In genomic region chr16:636206-637080, GRCh38 we compare ENCODE assay signal across 8 cellular contexts. TPM values are rescaled to one million over a fixed set of nuclear protein-coding genes. Genes with fewer than 3 reads are reported as not detected.
DNase-seq lines count a peak whose midpoint lies in the region; ATAC-seq and TF ChIP-seq lines count a peak whose summit lies in the region.

Gene METTL26 (minus strand): TSS chr16:636305. CDS start chr16:636290, 15 bp downstream.

- H3K4me3 ChIP-seq in coronary artery: peak within 1 kb of the TSS; percentile 82

- no peaks in the 10 kb centered on the region for H3K9me3 Mint-ChIP-seq in activated CD4-positive, alpha-beta T cell treated with anti-CD3 and anti-CD28 coated beads, Interleukin-2, amount 10 ng/mL, durations not matched to agents 7 days and 5 days

- CTCF ChIA-PET in activated CD4-positive, alpha-beta T cell treated with anti-CD3 and anti-CD28 coated beads, Interleukin-2, amount 10 ng/mL, durations not matched to agents 7 days and 5 days (lab: Charles Lee): interaction anchor here (0.9 to 1.7 kb wide), 8 partner anchors 10 to 105 kb away, joined by 3 to 7 read pairs (median 4); partner anchors contain the start of genes CIAO3, RHBDL1 and WDR90

- H3K27ac ChIP-seq in C4-2B (peak within 1 kb of the TSS; percentile 98), coronary artery (peak within 1 kb of the TSS; percentile 94 to 97)

- H3K27me3 Mint-ChIP-seq in activated CD4-positive, alpha-beta T cell treated with anti-CD3 and anti-CD28 coated beads, Interleukin-2, amount 10 ng/mL, durations not matched to agents 7 days and 5 days: peaks cover 4% of the 10 kb centered on the region

- peaks cover 9% of the 10 kb centered on the region for H3K4me1 Mint-ChIP-seq in activated CD4-positive, alpha-beta T cell treated with anti-CD3 and anti-CD28 coated beads, Interleukin-2, amount 10 ng/mL, durations not matched to agents 7 days and 5 days

- peak within 1 kb of the TSS; percentile 99 for H3K27ac Mint-ChIP-seq in activated CD4-positive, alpha-beta T cell treated with anti-CD3 and anti-CD28 coated beads, Interleukin-2, amount 10 ng/mL, durations not matched to agents 7 days and 5 days

- peak within 1 kb of the TSS; percentile 95 for H3K4me3 Mint-ChIP-seq in activated CD4-positive, alpha-beta T cell treated with anti-CD3 and anti-CD28 coated beads, Interleukin-2, amount 10 ng/mL, durations not matched to agents 7 days and 5 days

- H3K36me3 Mint-ChIP-seq in activated CD4-positive, alpha-beta T cell treated with anti-CD3 and anti-CD28 coated beads, Interleukin-2, amount 10 ng/mL, durations not matched to agents 7 days and 5 days (ENCODE audit: low read depth): no peaks in the 10 kb centered on the region

- DNase-seq in NCI-H69 (lab: John Stamatoyannopoulos, UW): peak; percentile 99
- DNase-seq in activated CD4-positive, alpha-beta T cell treated with anti-CD3 and anti-CD28 coated beads, Interleukin-2, amount 10 ng/mL, durations not matched to agents 7 days and 5 days: peak; percentile 95
- DNase-seq in coronary artery (ENCODE audit: low spot score): peak; percentile 96
- DNase-seq in left lobe of liver (ENCODE audit: low spot score): peak; percentile 96
- DNase-seq in stimulated activated CD4-positive, alpha-beta T cell treated with anti-CD3 and anti-CD28 coated beads, Interleukin-2, amount 100 ng/mL, for 24 hours: peak; percentile 94

- POLR2A ChIA-PET in activated CD4-positive, alpha-beta T cell treated with anti-CD3 and anti-CD28 coated beads, Interleukin-2, amount 10 ng/mL, durations not matched to agents 7 days and 5 days (lab: Charles Lee): interaction anchor here (0.7 to 0.8 kb wide), 4 partner anchors 48 to 1070 kb away, joined by 3 to 5 read pairs (median 3); partner anchors contain the start of gene MAPK8IP3

- ATAC-seq in GM19351 (IDR thresholded peaks at IDR 0.05; ENCODE audit: unreplicated experiment) (peak; percentile 80), HG03520 (IDR thresholded peaks at IDR 0.05; ENCODE audit: unreplicated experiment) (peak; percentile 58), left lobe of liver (peak; percentile 82)

- TF ChIP-seq CTCF in C4-2B (conservative IDR thresholded peaks at IDR 0.05) (no peak), coronary artery (IDR thresholded peaks at IDR 0.05) (no peak)

RNA-seq across cellular contexts. Expression of gene METTL26, which starts in this region (rescaled TPM):
- total RNA-seq in activated CD4-positive, alpha-beta T cell treated with anti-CD3 and anti-CD28 coated beads, Interleukin-2, amount 10 ng/mL, durations not matched to agents 7 days and 5 days: 10 to 100 TPM; 63.7 to 78.0 TPM
- total RNA-seq in left lobe of liver: 33.2 TPM

Comparison
In these comparisons a context has a peak if more than half of its experiments do, and no peak if none do; other contexts are left out.
1. Peak in every context shown above with its lines: DNase-seq, ATAC-seq, H3K4me3 ChIP-seq and H3K27ac ChIP-seq.